ENCODE assay signal across 9 cellular contexts in the genomic region with DNA sequence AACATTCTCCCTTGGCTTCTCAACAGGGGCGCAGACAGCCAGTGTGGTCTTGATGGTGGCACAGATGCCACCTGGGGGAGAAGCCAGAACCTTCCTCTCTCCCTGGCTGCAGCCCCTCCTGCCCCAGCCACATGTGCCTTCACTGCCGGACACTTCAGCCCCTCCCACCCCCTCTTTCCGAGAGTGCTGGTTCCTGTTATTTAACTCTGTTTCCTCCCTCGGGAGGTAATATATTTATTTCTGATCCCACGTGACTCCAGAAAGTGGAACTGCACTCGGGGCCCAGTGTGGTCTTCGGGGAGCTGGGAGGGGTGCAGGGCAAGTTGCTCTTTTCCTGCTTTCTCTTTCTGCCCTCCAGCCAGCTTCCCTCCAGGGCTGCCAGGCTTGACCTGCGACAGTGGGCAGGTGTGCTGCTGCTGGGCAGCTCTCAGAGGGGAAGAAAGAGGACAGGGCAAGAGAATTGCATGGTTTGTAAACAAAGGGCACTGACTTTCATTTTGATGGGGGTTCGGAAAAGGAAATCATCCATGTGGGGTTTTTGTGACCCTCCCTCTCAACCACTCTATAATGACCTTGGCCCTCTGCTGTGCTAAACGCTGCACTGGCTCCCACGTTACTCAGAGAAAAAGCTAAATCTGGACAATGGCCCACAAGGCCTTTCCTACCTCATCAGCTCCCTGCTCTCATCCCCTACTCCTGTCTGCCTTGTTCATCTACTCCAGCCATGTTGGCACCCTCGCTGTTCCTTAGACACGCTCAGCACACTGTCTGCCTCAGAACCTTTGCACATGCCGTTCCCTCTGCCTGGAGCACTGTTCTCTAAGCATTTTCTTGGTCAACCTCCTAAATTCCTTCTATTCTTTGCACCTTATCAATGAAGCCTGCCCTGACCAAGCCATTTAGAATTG. TPM values are rescaled to one million over a fixed set of nuclear protein-coding genes. Genes with fewer than 3 reads are reported as not detected.
A peak's percentile ranks its signal among the peaks of the same experiment; 100 is the strongest.
DNase-seq lines count a peak whose midpoint lies in the region; ATAC-seq, FAIRE-seq and TF ChIP-seq lines count a peak whose summit lies in the region.
"Had no signal": no experiment of that assay in that cellular context is flagged by ENCODE, and none has a peak within 500 bp of the region (broad histone marks: within the 10 kb centered on the region; RNA-seq: fewer than 3 reads in every experiment).

No MANE protein-coding gene starts in this region.

- H3K27ac ChIP-seq in PC-3 (ENCODE audit: low read length): no peak overlapping the region

- no peaks in the 10 kb centered on the region for H3K9me3 Mint-ChIP-seq in naive B cell
- H3K9me3 Mint-ChIP-seq in Caco-2 (ENCODE audit: unreplicated experiment): no peaks in the 10 kb centered on the region

- H2AFZ ChIP-seq in PC-3 (ENCODE audit: low read length): no peak overlapping the region

- DNase-seq in GM18507 (ENCODE audit: extremely low spot score, insufficient read length, low read depth) (no peak), UCSD-AML1 (lab: John Stamatoyannopoulos, UW; ENCODE audit: unreplicated experiment) (peak; percentile 84), naive B cell (peak; percentile 89), Caco-2 (no peak), GM03348 (ENCODE audit: low spot score) (no peak), G401 (ENCODE audit: low spot score) (no peak), PC-3 (no peak)

- peak; percentile 89 for FAIRE-seq in GM18507 (lab: Jason Lieb, UNC)

- H3K4me1 Mint-ChIP-seq in naive B cell (peaks cover 70 to 92% (median 89%) of the 10 kb centered on the region in 3 donors), Caco-2 (ENCODE audit: low read depth, unreplicated experiment) (no peaks in the 10 kb centered on the region)

- H3K4me1 ChIP-seq in Caco-2: no peaks in the 10 kb centered on the region; the same call in 1 of the 2 replicates
- H3K4me1 ChIP-seq in PC-3 (ENCODE audit: insufficient read depth, low read length): peaks cover 20% of the 10 kb centered on the region

- CTCF ChIA-PET in Caco-2 (lab: Charles Lee) (interaction anchor here (1.5 kb wide), 1 partner anchor 50 kb away, joined by 5 read pairs; no protein-coding TSS in a partner anchor), PC-3 (lab: Charles Lee) (no interaction called here)

- no peak for TF ChIP-seq CTCF in Caco-2 (IDR thresholded peaks at IDR 0.05; ENCODE audit: insufficient read depth in 1 of 2, low read depth in 1 of 2, low read length in 1 of 2, severe bottlenecking in 1 of 2, unreplicated experiment in 1 of 2)
- TF ChIP-seq CTCF in PC-3 (conservative IDR thresholded peaks at IDR 0.05; ENCODE audit: low read depth, low read length): no peak

- H3K4me3 ChIP-seq in Caco-2 (ENCODE audit: low read depth, low read length) (no peak overlapping the region), PC-3 (ENCODE audit: low read length) (no peak overlapping the region)

- no TSS peak for BruUV-seq in Caco-2 (replicated peaks; lab: Mats Ljungman, UMichigan)
- no TSS peak for BruUV-seq in PC-3 (replicated peaks; lab: Mats Ljungman, UMichigan)

- H3K27me3 ChIP-seq in Caco-2 (replicated peaks; ENCODE audit: control insufficient read depth, insufficient read depth, low read length) (no peaks in the 10 kb centered on the region), PC-3 (ENCODE audit: low read length) (no peaks in the 10 kb centered on the region)

- intact Hi-C loops in Caco-2 (cut with micrococcal nuclease; ENCODE audit: unreplicated experiment) (no loop called here), PC-3 (cut with micrococcal nuclease) (no loop called here)

- in situ Hi-C loops in G401 (cut with HindIII; ENCODE audit: low sequenced_read_pairs): no loop called here

- H3K9me2 ChIP-seq in PC-3 (replicated peaks; ENCODE audit: low read length): no peaks in the 10 kb centered on the region

- ATAC-seq in HG02759 (IDR thresholded peaks at IDR 0.05; ENCODE audit: unreplicated experiment) (peak; percentile 53), naive B cell (ENCODE audit: low read depth in 2 of 2) (peak; percentile 76 to 79), PC-3 (no peak)

- H3K79me2 ChIP-seq in PC-3 (ENCODE audit: low read length): no peaks in the 10 kb centered on the region

- H3K36me3 Mint-ChIP-seq in naive B cell (no peaks in the 10 kb centered on the region), Caco-2 (ENCODE audit: insufficient read depth, unreplicated experiment) (no peaks in the 10 kb centered on the region)

- H3F3A ChIP-seq in PC-3 (ENCODE audit: low read length, unreplicated experiment): no peaks in the 10 kb centered on the region

- H3K36me3 ChIP-seq in Caco-2 (ENCODE audit: control insufficient read depth, insufficient read depth, low read length) (no peaks in the 10 kb centered on the region), PC-3 (ENCODE audit: low read depth, low read length) (no peaks in the 10 kb centered on the region)

- H3K27me3 Mint-ChIP-seq in naive B cell (no peaks in the 10 kb centered on the region), Caco-2 (ENCODE audit: insufficient read depth, unreplicated experiment) (peaks cover 4% of the 10 kb centered on the region)

- H3K4me2 ChIP-seq in PC-3 (ENCODE audit: low read length): no peak overlapping the region

- no peak overlapping the region for H3K9ac ChIP-seq in PC-3 (ENCODE audit: low read length)

- POLR2A ChIA-PET in Caco-2 (lab: Charles Lee): no interaction called here
- POLR2A ChIA-PET in PC-3 (lab: Charles Lee; ENCODE audit: unreplicated experiment): no interaction called here

- no peaks in the 10 kb centered on the region for H4K20me1 ChIP-seq in PC-3 (ENCODE audit: low read length)

- no peaks in the 10 kb centered on the region for H3K9me3 ChIP-seq in Caco-2
- no peaks in the 10 kb centered on the region for H3K9me3 ChIP-seq in PC-3 (ENCODE audit: low read length)

- H3K27ac Mint-ChIP-seq in naive B cell (peak overlapping the region; percentile 92 to 99 (median 98)), Caco-2 (ENCODE audit: unreplicated experiment) (no peak overlapping the region)

- H3K4me3 Mint-ChIP-seq in naive B cell: peak overlapping the region; percentile 72 to 94 (median 85)
- no peak overlapping the region for H3K4me3 Mint-ChIP-seq in Caco-2 (ENCODE audit: unreplicated experiment)

RNA-seq across cellular contexts. Expression of a gene that starts 8.2 kb away (rescaled TPM):
- 100 to 1,000 TPM; 130 to 259 (median 150) TPM for polyA plus RNA-seq in naive B cell (ENCODE audit: low read depth in 6 of 6)
- 0.27 and 0.37 TPM in 2 replicates for total RNA-seq in Caco-2 (2022)
- total RNA-seq in G401 (2014; rRNA removed; shearing (Covaris generic)): not detected in 2 replicates
- not detected in 2 replicates for total RNA-seq in PC-3 (2014; rRNA removed)

RNA-seq across cellular contexts. Expression of a gene that starts 50.2 kb away (rescaled TPM):
- under 1 TPM in 5 of 6 donors, not detected in 1; 0.27 to 0.82 (median 0.36) TPM for polyA plus RNA-seq in naive B cell (ENCODE audit: low read depth in 6 of 6)
- total RNA-seq in Caco-2 (2022) (not detected in 2 replicates), PC-3 (2014; rRNA removed) (not detected in 2 replicates)
- not detected in 2 replicates for total RNA-seq in G401 (2014; rRNA removed; shearing (Covaris generic))
- total RNA-seq: LHCN-M2 had no signal

Comparison
In these comparisons a context has a peak if more than half of its experiments do, and no peak if none do; other contexts are left out.
1. DNase-seq: peak in UCSD-AML1 (single experiment) and naive B cell (single experiment); none in GM18507 (single experiment), Caco-2 (0 of 2), GM03348 (single experiment), G401 (single experiment) and PC-3 (single experiment).